8 cellular contexts compared by ENCODE assay signal in the genomic region with DNA sequence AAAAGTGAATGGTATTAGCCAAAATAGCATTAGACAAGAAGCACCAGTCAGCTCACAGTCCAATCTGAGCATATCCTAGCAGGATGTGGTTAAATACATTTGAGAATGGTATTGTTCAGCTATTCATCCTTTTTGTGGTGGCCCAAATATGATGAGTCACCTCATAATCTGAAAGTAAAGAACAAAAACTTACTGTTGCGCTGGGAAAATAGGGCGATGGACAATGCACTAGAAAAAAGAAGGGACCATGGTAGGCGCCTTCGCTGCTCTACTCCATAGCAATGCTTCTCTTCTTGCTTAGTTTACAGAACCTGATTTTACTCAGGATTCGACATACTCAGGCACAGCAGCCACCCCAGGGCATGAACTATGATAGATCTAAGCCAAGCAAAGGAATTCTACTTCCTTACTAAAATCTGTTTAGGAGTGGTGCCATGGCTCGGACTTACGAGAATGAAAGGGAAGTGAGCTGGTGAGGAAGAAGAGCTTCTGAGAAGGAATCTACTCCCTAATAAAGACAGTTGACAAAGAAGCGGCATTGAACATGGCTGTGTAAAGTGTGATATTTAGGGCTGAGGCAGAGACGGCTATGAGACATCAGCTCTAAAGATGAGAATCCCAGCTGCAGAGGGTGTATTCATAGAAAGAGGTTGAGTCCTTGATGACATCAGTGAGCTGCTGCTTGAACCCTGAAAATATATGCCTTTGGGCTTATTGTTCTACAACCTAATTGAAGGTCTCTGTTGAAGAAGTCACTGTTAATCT. TPM values are rescaled to one million over a fixed set of nuclear protein-coding genes. Genes with fewer than 3 reads are reported as not detected.
DNase-seq lines count a peak whose midpoint lies in the region; ATAC-seq and TF ChIP-seq lines count a peak whose summit lies in the region.

No MANE protein-coding gene starts in this region.

- peaks cover 22% of the 10 kb centered on the region for H3K4me1 Mint-ChIP-seq in activated CD8-positive, alpha-beta T cell treated with anti-CD3 and anti-CD28 coated beads, Interleukin-2, amount 10 ng/mL, durations not matched to agents 7 days and 5 days (ENCODE audit: low read depth)

- DNase-seq in A172 (ENCODE audit: low spot score), result peak; percentile 88
- peak; percentile 33 for DNase-seq in activated CD8-positive, alpha-beta T cell treated with anti-CD3 and anti-CD28 coated beads, Interleukin-2, amount 10 ng/mL, durations not matched to agents 7 days and 5 days
- no peak for DNase-seq in DMS 273 treated with DMSO at 0.1 percent for 48 hours (lab: John Stamatoyannopoulos, UW)
- no peak for DNase-seq in NCI-H2081 (lab: John Stamatoyannopoulos, UW)
- DNase-seq in vagina (ENCODE audit: extremely low spot score in 2 of 2), result no peak

- peak overlapping the region; percentile 39 for H3K4me3 Mint-ChIP-seq in activated CD8-positive, alpha-beta T cell treated with anti-CD3 and anti-CD28 coated beads, Interleukin-2, amount 10 ng/mL, durations not matched to agents 7 days and 5 days

- H3K27me3 Mint-ChIP-seq in activated CD8-positive, alpha-beta T cell treated with anti-CD3 and anti-CD28 coated beads, Interleukin-2, amount 10 ng/mL, durations not matched to agents 7 days and 5 days (ENCODE audit: low read depth), result no peaks in the 10 kb centered on the region

- H3K36me3 ChIP-seq in vagina, result peaks cover 0 to 4% of the 10 kb centered on the region in 2 donors

- H3K4me3 ChIP-seq in mononuclear cell (ENCODE audit: low read length), result peak overlapping the region; percentile 1
- no peak overlapping the region for H3K4me3 ChIP-seq in vagina

- H3K4me1 ChIP-seq in mononuclear cell (ENCODE audit: insufficient read depth, low read length) (peaks cover 13% of the 10 kb centered on the region), vagina (peaks cover 9% of the 10 kb centered on the region)

- no peak for TF ChIP-seq CTCF in vagina (IDR thresholded peaks at IDR 0.05)

- H3K9me3 ChIP-seq in mononuclear cell (ENCODE audit: low read depth, low read length) (no peaks in the 10 kb centered on the region), vagina (no peaks in the 10 kb centered on the region)

- POLR2A ChIA-PET in activated CD8-positive, alpha-beta T cell treated with anti-CD3 and anti-CD28 coated beads, Interleukin-2, amount 10 ng/mL, durations not matched to agents 7 days and 5 days (lab: Charles Lee), result interaction anchor here (1.0 to 1.7 kb wide), 2 partner anchors 8 to 17 kb away, joined by 4 to 5 read pairs; partner anchors contain the start of gene FBXO9

- H3K36me3 Mint-ChIP-seq in activated CD8-positive, alpha-beta T cell treated with anti-CD3 and anti-CD28 coated beads, Interleukin-2, amount 10 ng/mL, durations not matched to agents 7 days and 5 days (ENCODE audit: low read depth), result peaks cover 2% of the 10 kb centered on the region

- CTCF ChIA-PET in activated CD8-positive, alpha-beta T cell treated with anti-CD3 and anti-CD28 coated beads, Interleukin-2, amount 10 ng/mL, durations not matched to agents 7 days and 5 days (lab: Charles Lee), result interaction anchor here (0.9 to 2.0 kb wide), 5 partner anchors 20 to 54 kb away, joined by 3 to 10 read pairs (median 3); partner anchors contain the start of gene GSTA4

- no peak for TF ChIP-seq POLR2A in vagina (IDR thresholded peaks at IDR 0.05)

- H3K27me3 ChIP-seq in mononuclear cell (ENCODE audit: insufficient read depth, low read length) (no peaks in the 10 kb centered on the region), vagina (no peaks in the 10 kb centered on the region)

- peak; percentile 85 for ATAC-seq in GM19023 (IDR thresholded peaks at IDR 0.05; ENCODE audit: unreplicated experiment)
- ATAC-seq in HG03135 (IDR thresholded peaks at IDR 0.05; ENCODE audit: unreplicated experiment), result peak; percentile 95
- peak; percentile 89 for ATAC-seq in activated CD8-positive, alpha-beta T cell treated with anti-CD3 and anti-CD28 coated beads, Interleukin-2, amount 10 ng/mL, durations not matched to agents 7 days and 5 days

- H3K9me3 Mint-ChIP-seq in activated CD8-positive, alpha-beta T cell treated with anti-CD3 and anti-CD28 coated beads, Interleukin-2, amount 10 ng/mL, durations not matched to agents 7 days and 5 days (ENCODE audit: insufficient read depth), result no peaks in the 10 kb centered on the region

- H3K27ac ChIP-seq in vagina, result no peak overlapping the region

- intact Hi-C loops in vagina (cut with DNase I), result no loop called here

- no peak overlapping the region for H3K27ac Mint-ChIP-seq in activated CD8-positive, alpha-beta T cell treated with anti-CD3 and anti-CD28 coated beads, Interleukin-2, amount 10 ng/mL, durations not matched to agents 7 days and 5 days

RNA-seq across cellular contexts. Expression of gene CILK1, which starts 13.0 kb away (rescaled TPM):
- total RNA-seq in A172 (2014; rRNA removed; shearing (Covaris generic)), result 6.0 and 8.5 TPM in 2 replicates
- total RNA-seq in activated CD8-positive, alpha-beta T cell treated with anti-CD3 and anti-CD28 coated beads, Interleukin-2, amount 10 ng/mL, durations not matched to agents 7 days and 5 days, result 1 to 10 TPM; 4.1 TPM
- total RNA-seq in mononuclear cell, result 5.0 TPM
- 14.2 TPM for total RNA-seq in vagina

RNA-seq across cellular contexts. Expression of gene FBXO9, which starts 16.6 kb away (rescaled TPM):
- total RNA-seq in A172 (2014; rRNA removed; shearing (Covaris generic)), result 27.6 and 41.3 TPM in 2 replicates
- 10 to 100 TPM; 54.8 to 56.8 TPM for total RNA-seq in activated CD8-positive, alpha-beta T cell treated with anti-CD3 and anti-CD28 coated beads, Interleukin-2, amount 10 ng/mL, durations not matched to agents 7 days and 5 days
- total RNA-seq in mononuclear cell (37.9 TPM), vagina (61.4 TPM)

RNA-seq across cellular contexts. Expression of gene GSTA4, which starts 53.5 kb away (rescaled TPM):
- total RNA-seq in A172 (2014; rRNA removed; shearing (Covaris generic)), result 14.9 and 15.7 TPM in 2 replicates
- 1 to 10 TPM; 2.9 to 3.5 TPM for total RNA-seq in activated CD8-positive, alpha-beta T cell treated with anti-CD3 and anti-CD28 coated beads, Interleukin-2, amount 10 ng/mL, durations not matched to agents 7 days and 5 days
- total RNA-seq in mononuclear cell, result 0.63 TPM
- total RNA-seq in vagina, result 57.7 TPM

Comparison
In these comparisons a context has a peak if more than half of its experiments do, and no peak if none do; other contexts are left out.
1. DNase-seq: peak in A172 (single experiment) and activated CD8-positive, alpha-beta T cell treated with anti-CD3 and anti-CD28 coated beads, Interleukin-2, amount 10 ng/mL, durations not matched to agents 7 days and 5 days (single experiment); none in DMS 273 treated with DMSO at 0.1 percent for 48 hours (single experiment), NCI-H2081 (0 of 2) and vagina (0 of 2).
2. Peak in every context shown above with its lines, with median percentiles within 50 percentile points of each other: ATAC-seq.